ENCODE assay signal across 17 cellular contexts in the genomic region with DNA sequence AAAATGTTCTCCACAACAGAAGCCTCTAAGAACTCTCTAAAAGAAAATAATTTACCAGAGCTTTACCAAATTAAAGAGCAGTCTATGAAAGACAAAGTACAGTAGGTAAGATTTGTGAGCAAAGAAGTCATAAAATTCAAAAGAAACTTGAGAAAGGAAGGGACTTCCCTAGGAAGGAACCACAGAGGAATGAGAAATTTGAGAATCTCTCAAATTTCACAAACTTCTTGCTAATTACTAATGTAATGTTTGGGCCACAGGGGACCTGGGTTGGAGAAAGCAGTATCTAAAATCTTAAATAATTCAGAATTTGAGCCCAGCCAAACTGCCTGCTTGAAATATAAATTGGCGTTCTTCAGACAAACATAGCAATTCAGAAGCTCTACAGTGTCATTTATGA.
"Had no signal": no experiment of that assay in that cellular context is flagged by ENCODE, and none has a peak within 500 bp of the region (broad histone marks: within the 10 kb centered on the region; RNA-seq: fewer than 3 reads in every experiment).

No MANE protein-coding gene starts in this region.

- H3K4me3 ChIP-seq: adrenal gland, gastrocnemius medialis, left lung, spleen, testis had no signal

- DNase-seq: activated CD4-positive, alpha-beta T cell treated with anti-CD3 and anti-CD28 coated beads, Interleukin-2, amount 50 U/mL, for 4 hours; activated effector memory CD4-positive, alpha-beta T cell treated with anti-CD3 and anti-CD28 coated beads, Interleukin-2, amount 50 U/mL, for 16 hours; activated T-cell treated with anti-CD3 and anti-CD28 coated beads, Interleukin-2, amount 50 U/mL, for 72 hours; adrenal gland; effector memory CD8-positive, alpha-beta T cell; gastrocnemius medialis; head of caudate nucleus; left lung; nephron progenitor cell; nucleus accumbens; spleen; stimulated activated CD4-positive, alpha-beta T cell treated with anti-CD3 and anti-CD28 coated beads, Interleukin-4, amount 100 ng/mL, for 4 hours; testis had no signal

- H3K4me3 Mint-ChIP-seq: activated naive CD4-positive, alpha-beta T cell treated with anti-CD3 and anti-CD28 coated beads, Interleukin-2, amount 50 U/mL, for 24 hours; activated T-cell treated with anti-CD3 and anti-CD28 coated beads, Interleukin-2, amount 50 U/mL, for 72 hours; effector memory CD8-positive, alpha-beta T cell; nephron progenitor cell; stimulated activated memory B cell treated with anti-CD40 and anti-IgM and Interleukin-4, amounts not matched to agents 10 μg/mL and 1 μg/mL and 100 μg/mL, for 72 hours; T-helper 2 cell treated with Interferon-gamma antibody and Interleukin-4, amounts not matched to agents 5 μg/mL and 100 μg/mL, for 36 hours; type B pancreatic cell had no signal

- H3K27ac Mint-ChIP-seq: activated naive CD4-positive, alpha-beta T cell treated with anti-CD3 and anti-CD28 coated beads, Interleukin-2, amount 50 U/mL, for 24 hours; activated T-cell treated with anti-CD3 and anti-CD28 coated beads, Interleukin-2, amount 50 U/mL, for 72 hours; effector memory CD8-positive, alpha-beta T cell; nephron progenitor cell; stimulated activated memory B cell treated with anti-CD40 and anti-IgM and Interleukin-4, amounts not matched to agents 10 μg/mL and 1 μg/mL and 100 μg/mL, for 72 hours; T-helper 2 cell treated with Interferon-gamma antibody and Interleukin-4, amounts not matched to agents 5 μg/mL and 100 μg/mL, for 36 hours; type B pancreatic cell had no signal

- H3K36me3 Mint-ChIP-seq: activated naive CD4-positive, alpha-beta T cell treated with anti-CD3 and anti-CD28 coated beads, Interleukin-2, amount 50 U/mL, for 24 hours; stimulated activated memory B cell treated with anti-CD40 and anti-IgM and Interleukin-4, amounts not matched to agents 10 μg/mL and 1 μg/mL and 100 μg/mL, for 72 hours had no signal

- H3K27me3 Mint-ChIP-seq: activated naive CD4-positive, alpha-beta T cell treated with anti-CD3 and anti-CD28 coated beads, Interleukin-2, amount 50 U/mL, for 24 hours; effector memory CD8-positive, alpha-beta T cell; stimulated activated memory B cell treated with anti-CD40 and anti-IgM and Interleukin-4, amounts not matched to agents 10 μg/mL and 1 μg/mL and 100 μg/mL, for 72 hours; type B pancreatic cell had no signal

- H3K4me1 Mint-ChIP-seq: activated naive CD4-positive, alpha-beta T cell treated with anti-CD3 and anti-CD28 coated beads, Interleukin-2, amount 50 U/mL, for 24 hours; stimulated activated memory B cell treated with anti-CD40 and anti-IgM and Interleukin-4, amounts not matched to agents 10 μg/mL and 1 μg/mL and 100 μg/mL, for 72 hours had no signal

- H3K9me3 ChIP-seq: gastrocnemius medialis, testis had no signal

- H3K4me1 ChIP-seq: adrenal gland, gastrocnemius medialis, left lung, testis had no signal

- H3K27me3 ChIP-seq: adrenal gland, gastrocnemius medialis, left lung, spleen, testis had no signal

- H3K9me3 Mint-ChIP-seq: activated naive CD4-positive, alpha-beta T cell treated with anti-CD3 and anti-CD28 coated beads, Interleukin-2, amount 50 U/mL, for 24 hours; nephron progenitor cell; stimulated activated memory B cell treated with anti-CD40 and anti-IgM and Interleukin-4, amounts not matched to agents 10 μg/mL and 1 μg/mL and 100 μg/mL, for 72 hours had no signal

- H3K36me3 ChIP-seq: adrenal gland, gastrocnemius medialis, left lung, spleen had no signal

- H3K27ac ChIP-seq: adrenal gland, gastrocnemius medialis, left lung, spleen, testis had no signal
